23 cellular contexts compared by ENCODE assay signal in the genomic region with DNA sequence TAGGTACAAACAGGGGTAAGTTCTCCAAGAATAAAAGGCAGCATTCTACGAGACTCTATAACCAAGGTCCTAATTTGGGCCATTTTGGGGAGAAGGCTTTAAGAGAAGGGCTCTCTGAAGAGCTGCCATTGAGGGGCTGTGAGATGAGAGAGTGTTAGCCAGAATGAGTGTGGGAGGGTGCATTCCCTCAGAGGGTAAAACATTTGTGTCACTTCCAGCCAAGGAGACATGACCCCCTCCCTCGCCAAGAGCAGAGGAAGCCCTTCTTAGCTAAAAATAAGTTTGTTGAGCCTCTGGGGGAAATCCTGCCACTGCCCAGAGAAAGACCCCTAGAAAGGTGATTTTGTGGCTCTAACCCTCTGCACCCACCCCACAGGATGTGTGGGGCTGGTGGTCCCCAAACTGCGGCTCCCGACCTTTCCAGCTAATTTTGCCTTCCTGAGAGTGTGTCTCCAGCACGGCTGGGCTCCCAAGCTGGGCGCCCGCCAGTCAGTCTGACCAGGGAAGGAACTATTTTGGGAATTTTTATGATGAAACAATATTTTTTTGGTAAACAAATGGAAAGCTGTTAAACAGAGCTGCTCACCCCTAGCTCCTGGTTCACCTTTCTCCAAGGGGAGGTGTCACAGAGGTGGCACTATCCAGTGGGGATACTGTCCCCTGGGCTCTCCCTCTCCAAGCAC.
DNase-seq lines count a peak whose midpoint lies in the region; ATAC-seq and TF ChIP-seq lines count a peak whose summit lies in the region.
"Had no signal": no experiment of that assay in that cellular context is flagged by ENCODE, and none has a peak within 500 bp of the region (broad histone marks: within the 10 kb centered on the region; RNA-seq: fewer than 3 reads in every experiment).

No MANE protein-coding gene starts in this region.

- intact Hi-C loops in heart right ventricle (cut with DNase I) (no loop called here), psoas muscle (cut with DNase I) (loop anchor here in 1 of 2 donors (5.0 kb wide), 1 partner anchor 35 kb away; no protein-coding TSS in a partner anchor)
- intact Hi-C loops in CD4-positive, alpha-beta T cell (cut with DNase I, micrococcal nuclease): no loop called here

- no peak overlapping the region for H3K27ac Mint-ChIP-seq in CD4-positive, alpha-beta T cell
- H3K27ac Mint-ChIP-seq: CD4-positive, CD25-positive, alpha-beta regulatory T cell; naive thymus-derived CD4-positive, alpha-beta T cell; T-cell had no signal

- DNase-seq in AG08396 (ENCODE audit: low spot score) (peak; percentile 23), MG63 (peak; percentile 23), heart right ventricle (peak in 1 of 2 donors; percentile 34), psoas muscle (peak; percentile 61 to 79), NCI-H187 treated with DMSO at 0.1 percent for 48 hours (lab: John Stamatoyannopoulos, UW) (no peak), SJCRH30 (no peak)
- no peak for DNase-seq in CD4-positive, alpha-beta T cell
- DNase-seq: activated CD4-positive, alpha-beta T cell treated with anti-CD3 and anti-CD28 coated beads for 4 hours; activated effector memory CD4-positive, alpha-beta T cell treated with anti-CD3 and anti-CD28 coated beads, Interleukin-2, amount 50 U/mL, for 16 hours; amniotic stem cell; CD4-positive, CD25-positive, alpha-beta regulatory T cell; DMS153; effector CD8-positive, alpha-beta T cell; naive thymus-derived CD4-positive, alpha-beta T cell; NCI-H2029; NCI-H446 treated with DMSO at 0.1 percent for 48 hours; pancreas; stimulated activated CD4-positive, alpha-beta T cell treated with anti-CD3 and anti-CD28 coated beads, Interleukin-4, amount 100 ng/mL, for 4 hours; T-cell had no signal

- peaks cover 0 to 21% (median 5%) of the 10 kb centered on the region in 9 donors for H3K4me1 ChIP-seq in heart right ventricle
- peaks cover 4% of the 10 kb centered on the region for H3K4me1 ChIP-seq in psoas muscle
- no peaks in the 10 kb centered on the region for H3K4me1 ChIP-seq in SJCRH30
- H3K4me1 ChIP-seq: pancreas had no signal

- CTCF ChIA-PET in CD4-positive, alpha-beta T cell (lab: Charles Lee): no interaction called here

- no peak overlapping the region for H3K27ac ChIP-seq in heart right ventricle
- no peak overlapping the region for H3K27ac ChIP-seq in psoas muscle
- no peak overlapping the region for H3K27ac ChIP-seq in SJCRH30
- no peak overlapping the region for H3K27ac ChIP-seq in CD4-positive, alpha-beta T cell (ENCODE audit: low read depth, low read length)
- H3K27ac ChIP-seq: A549, pancreas had no signal

- H3K4me1 Mint-ChIP-seq in CD4-positive, alpha-beta T cell (ENCODE audit: low read depth): no peaks in the 10 kb centered on the region
- H3K4me1 Mint-ChIP-seq: T-cell had no signal

- no peak overlapping the region for H3K4me3 ChIP-seq in MG63
- H3K4me3 ChIP-seq in heart right ventricle: no peak overlapping the region
- H3K4me3 ChIP-seq in psoas muscle: no peak overlapping the region
- H3K4me3 ChIP-seq in SJCRH30: no peak overlapping the region
- H3K4me3 ChIP-seq: A549, pancreas, skin epidermis had no signal

- 49 to 60% methylated on average over 7 of the region's 7 CpGs for WGBS in heart right ventricle, 2 donors
- 39 to 65% (median 53%) methylated on average over 7 of the region's 7 CpGs for WGBS in psoas muscle, 3 donors

- ATAC-seq in heart right ventricle (peak in 7 of 8 donors; percentile 16 to 52 (median 43)), psoas muscle (peak in 3 of 4 donors; percentile 11 to 55 (median 12)), HG03159 (IDR thresholded peaks at IDR 0.05; ENCODE audit: unreplicated experiment) (no peak)
- no peak for ATAC-seq in CD4-positive, alpha-beta T cell (ENCODE audit: poor library complexity)
- ATAC-seq: A549; esophagus mucosa; naive thymus-derived CD4-positive, alpha-beta T cell; pancreas; T-cell had no signal

- no peaks in the 10 kb centered on the region for H3K9me3 Mint-ChIP-seq in CD4-positive, alpha-beta T cell
- H3K9me3 Mint-ChIP-seq: CD4-positive, CD25-positive, alpha-beta regulatory T cell; T-cell had no signal

- H3K9me3 ChIP-seq in MG63 (no peaks in the 10 kb centered on the region), heart right ventricle (no peaks in the 10 kb centered on the region), psoas muscle (no peaks in the 10 kb centered on the region), SJCRH30 (replicated peaks) (no peaks in the 10 kb centered on the region)
- no peaks in the 10 kb centered on the region for H3K9me3 ChIP-seq in CD4-positive, alpha-beta T cell (ENCODE audit: control insufficient read depth, low read length)
- H3K9me3 ChIP-seq: A549, pancreas had no signal

- no peaks in the 10 kb centered on the region for H3K27me3 ChIP-seq in MG63
- no peaks in the 10 kb centered on the region for H3K27me3 ChIP-seq in heart right ventricle
- no peaks in the 10 kb centered on the region for H3K27me3 ChIP-seq in psoas muscle (ENCODE audit: insufficient read depth in 3 of 3, low read length in 2 of 3)
- no peaks in the 10 kb centered on the region for H3K27me3 ChIP-seq in SJCRH30
- no peaks in the 10 kb centered on the region for H3K27me3 ChIP-seq in CD4-positive, alpha-beta T cell (ENCODE audit: control insufficient read depth, insufficient read depth, low read length)
- H3K27me3 ChIP-seq: pancreas had no signal

- H3K36me3 ChIP-seq in MG63: no peaks in the 10 kb centered on the region
- no peaks in the 10 kb centered on the region for H3K36me3 ChIP-seq in heart right ventricle
- H3K36me3 ChIP-seq in psoas muscle (ENCODE audit: insufficient read depth in 1 of 2, low read depth in 1 of 2): no peaks in the 10 kb centered on the region
- no peaks in the 10 kb centered on the region for H3K36me3 ChIP-seq in SJCRH30
- H3K36me3 ChIP-seq: pancreas had no signal

- H3K4me3 Mint-ChIP-seq in CD4-positive, alpha-beta T cell: no peak overlapping the region
- H3K4me3 Mint-ChIP-seq: CD4-positive, CD25-positive, alpha-beta regulatory T cell; naive thymus-derived CD4-positive, alpha-beta T cell; T-cell had no signal

- no peak for TF ChIP-seq CTCF in heart right ventricle (IDR thresholded peaks at IDR 0.05)
- no peak for TF ChIP-seq CTCF in psoas muscle (IDR thresholded peaks at IDR 0.05)
- no peak for TF ChIP-seq CTCF in CD4-positive, alpha-beta T cell (IDR thresholded peaks at IDR 0.05)

- H3K27me3 Mint-ChIP-seq in CD4-positive, alpha-beta T cell: no peaks in the 10 kb centered on the region

- POLR2A ChIA-PET in CD4-positive, alpha-beta T cell (lab: Charles Lee): no interaction called here

- H3K36me3 Mint-ChIP-seq in CD4-positive, alpha-beta T cell (ENCODE audit: low read depth): no peaks in the 10 kb centered on the region
- H3K36me3 Mint-ChIP-seq: CD4-positive, CD25-positive, alpha-beta regulatory T cell; naive thymus-derived CD4-positive, alpha-beta T cell; T-cell had no signal

Comparison
In these comparisons a context has a peak if more than half of its experiments do, and no peak if none do; other contexts are left out.
1. DNase-seq: peak in AG08396 (single experiment), MG63 (single experiment) and psoas muscle (2 of 2); none in NCI-H187 treated with DMSO at 0.1 percent for 48 hours (single experiment), SJCRH30 (0 of 2) and CD4-positive, alpha-beta T cell (0 of 10).
2. ATAC-seq: peak in heart right ventricle (7 of 8) and psoas muscle (3 of 4); none in HG03159 (single experiment) and CD4-positive, alpha-beta T cell (single experiment).